8 cellular contexts compared by ENCODE assay signal in genomic region chr11:67117667-67118058, GRCh38. TPM values are rescaled to one million over a fixed set of nuclear protein-coding genes. Genes with fewer than 3 reads are reported as not detected.
DNase-seq lines count a peak whose midpoint lies in the region; FAIRE-seq and TF ChIP-seq lines count a peak whose summit lies in the region.

No MANE protein-coding gene starts in this region.

- H3K9me3 Mint-ChIP-seq in activated naive CD4-positive, alpha-beta T cell treated with anti-CD3 and anti-CD28 coated beads for 36 hours: no peaks in the 10 kb centered on the region

- H3K27ac Mint-ChIP-seq in activated naive CD4-positive, alpha-beta T cell treated with anti-CD3 and anti-CD28 coated beads for 36 hours: peak overlapping the region; percentile 78

- H3K27ac ChIP-seq in DOHH2 (ENCODE audit: low read depth, low read length): no peak overlapping the region
- H3K27ac ChIP-seq in right atrium auricular region: peak overlapping the region; percentile 78 to 95

- no peaks in the 10 kb centered on the region for H3K9me2 ChIP-seq in DOHH2 (replicated peaks; ENCODE audit: control insufficient read depth, low read length)

- TF ChIP-seq CTCF in DOHH2 (IDR thresholded peaks at IDR 0.05; ENCODE audit: low read depth, low read length, poor library complexity, severe bottlenecking): no peak
- no peak for TF ChIP-seq CTCF in right atrium auricular region (IDR thresholded peaks at IDR 0.05)
- TF ChIP-seq CTCF in D721Med (IDR thresholded peaks at IDR 0.05; ENCODE audit: insufficient read depth, missing control alignments): no peak
- TF ChIP-seq CTCF in GM10266 (IDR thresholded peaks at IDR 0.05; ENCODE audit: control insufficient read depth, insufficient read depth, low read depth, missing control alignments): no peak

- H3K4me3 ChIP-seq in DOHH2 (ENCODE audit: low read length): peak overlapping the region; percentile 52
- H3K4me3 ChIP-seq in right atrium auricular region: peak overlapping the region; percentile 31 to 93

- H3K27me3 ChIP-seq in DOHH2 (ENCODE audit: control insufficient read depth, low read length) (peaks cover 34% of the 10 kb centered on the region), right atrium auricular region (no peaks in the 10 kb centered on the region)

- no peak for FAIRE-seq in D721Med (lab: Jason Lieb, UNC)

- H3K36me3 ChIP-seq in DOHH2 (ENCODE audit: control insufficient read depth, low read length) (peaks cover 21% of the 10 kb centered on the region), right atrium auricular region (no peaks in the 10 kb centered on the region)

- DNase-seq in NCI-H69 (lab: John Stamatoyannopoulos, UW) (peak; percentile 59), right atrium auricular region (ENCODE audit: low spot score) (no peak), retina (peak; percentile 60), D721Med (ENCODE audit: insufficient read length, low spot score) (no peak), GM10266 (ENCODE audit: extremely low spot score) (no peak), hepatic stellate cell (ENCODE audit: low spot score) (no peak)
- DNase-seq in activated naive CD4-positive, alpha-beta T cell treated with anti-CD3 and anti-CD28 coated beads for 36 hours: peak; percentile 70

- peak overlapping the region; percentile 55 for H3K4me2 ChIP-seq in DOHH2 (ENCODE audit: low read length)

- H3K9me3 ChIP-seq in DOHH2 (ENCODE audit: control insufficient read depth, insufficient read depth, low read length) (no peaks in the 10 kb centered on the region), right atrium auricular region (no peaks in the 10 kb centered on the region)

- H3K27me3 Mint-ChIP-seq in activated naive CD4-positive, alpha-beta T cell treated with anti-CD3 and anti-CD28 coated beads for 36 hours (ENCODE audit: low read depth): no peaks in the 10 kb centered on the region

- intact Hi-C loops in activated naive CD4-positive, alpha-beta T cell treated with anti-CD3 and anti-CD28 coated beads for 36 hours (cut with micrococcal nuclease): loop anchor here (2.0 to 10.0 kb wide), 5 partner anchors 35 to 387 kb away; partner anchors contain the start of genes CDK2AP2, PC and PITPNM1

- H3F3A ChIP-seq in DOHH2 (ENCODE audit: control insufficient read depth, insufficient read depth): peaks cover 21% of the 10 kb centered on the region

- peak overlapping the region; percentile 75 for H3K4me3 Mint-ChIP-seq in activated naive CD4-positive, alpha-beta T cell treated with anti-CD3 and anti-CD28 coated beads for 36 hours

- CTCF ChIA-PET in activated naive CD4-positive, alpha-beta T cell treated with anti-CD3 and anti-CD28 coated beads for 36 hours (lab: Charles Lee): interaction anchor here (1.3 to 1.7 kb wide), 2 partner anchors 37 to 50 kb away, joined by 3 to 9 read pairs; no protein-coding TSS in a partner anchor

- H3K4me1 ChIP-seq in DOHH2 (ENCODE audit: control insufficient read depth, low read length) (peaks cover 31% of the 10 kb centered on the region), right atrium auricular region (peaks cover 0 to 24% of the 10 kb centered on the region in 2 donors)

- H4K20me1 ChIP-seq in DOHH2 (ENCODE audit: control insufficient read depth, insufficient read depth, low read depth, low read length): no peaks in the 10 kb centered on the region

- peaks cover 35% of the 10 kb centered on the region for H3K79me2 ChIP-seq in DOHH2 (ENCODE audit: control insufficient read depth, low read length)

- peaks cover 10% of the 10 kb centered on the region for H3K36me3 Mint-ChIP-seq in activated naive CD4-positive, alpha-beta T cell treated with anti-CD3 and anti-CD28 coated beads for 36 hours (ENCODE audit: low read depth)

- peaks cover 41% of the 10 kb centered on the region for H3K4me1 Mint-ChIP-seq in activated naive CD4-positive, alpha-beta T cell treated with anti-CD3 and anti-CD28 coated beads for 36 hours (ENCODE audit: low read depth)

RNA-seq across cellular contexts. Expression of gene KDM2A, which starts 1.4 kb away (rescaled TPM):
- 10 to 100 TPM; 57.7 to 58.8 TPM for total RNA-seq in activated naive CD4-positive, alpha-beta T cell treated with anti-CD3 and anti-CD28 coated beads for 36 hours
- total RNA-seq in right atrium auricular region: 10 to 100 TPM; 27.7 to 37.3 TPM

Comparison
In these comparisons a context has a peak if more than half of its experiments do, and no peak if none do; other contexts are left out.
1. DNase-seq: peak in NCI-H69 (single experiment), activated naive CD4-positive, alpha-beta T cell treated with anti-CD3 and anti-CD28 coated beads for 36 hours (single experiment) and retina (single experiment); none in right atrium auricular region (single experiment), D721Med (single experiment), GM10266 (single experiment) and hepatic stellate cell (single experiment).